In genomic region chr3:20047341-20047779, GRCh38 we compare ENCODE assay signal across 18 cellular contexts. TPM values are rescaled to one million over a fixed set of nuclear protein-coding genes. Genes with fewer than 3 reads are reported as not detected.
DNase-seq lines count a peak whose midpoint lies in the region; ATAC-seq and TF ChIP-seq lines count a peak whose summit lies in the region.
"Had no signal": no experiment of that assay in that cellular context is flagged by ENCODE, and none has a peak within 500 bp of the region (broad histone marks: within the 10 kb centered on the region; RNA-seq: fewer than 3 reads in every experiment).

No MANE protein-coding gene starts in this region.

- no peak overlapping the region for H3K4me3 Mint-ChIP-seq in activated CD4-positive, alpha-beta T cell treated with anti-CD3 and anti-CD28 coated beads, Interleukin-2, amount 10 ng/mL, durations not matched to agents 24 days and 14 days
- peak overlapping the region; percentile 55 for H3K4me3 Mint-ChIP-seq in T-helper 17 cell
- H3K4me3 Mint-ChIP-seq: activated naive CD4-positive, alpha-beta T cell treated with anti-CD3 and anti-CD28 coated beads for 36 hours; mesothelial cell of epicardium had no signal

- peaks cover 55% of the 10 kb centered on the region for H3K4me1 Mint-ChIP-seq in activated CD4-positive, alpha-beta T cell treated with anti-CD3 and anti-CD28 coated beads, Interleukin-2, amount 10 ng/mL, durations not matched to agents 24 days and 14 days
- peaks cover 72% of the 10 kb centered on the region for H3K4me1 Mint-ChIP-seq in T-helper 17 cell

- H3K79me1 ChIP-seq in mesenchymal stem cell (replicated peaks; ENCODE audit: low read length, poor library complexity, severe bottlenecking), result peaks cover 37% of the 10 kb centered on the region

- H3K27ac ChIP-seq in mesenchymal stem cell (ENCODE audit: low read length, poor library complexity, severe bottlenecking) (no peak overlapping the region), tibial artery (peak overlapping the region; percentile 26 to 39), heart right ventricle (peak overlapping the region in 3 of 10 donors; percentile 35 to 73 (median 40))

- no peak overlapping the region for H2BK5ac ChIP-seq in mesenchymal stem cell (ENCODE audit: low read depth, low read length, poor library complexity, severe bottlenecking)

- H3K27me3 ChIP-seq in mesenchymal stem cell (ENCODE audit: control insufficient read depth in 1 of 2, insufficient read depth in 1 of 2, low read length in 2 of 2) (no peaks in the 10 kb centered on the region), tibial artery (no peaks in the 10 kb centered on the region), heart right ventricle (no peaks in the 10 kb centered on the region)

- no peak for ATAC-seq in T-helper 17 cell
- no peak for ATAC-seq in heart right ventricle
- no peak for ATAC-seq in GM21367 (IDR thresholded peaks at IDR 0.05; ENCODE audit: unreplicated experiment)

- no peaks in the 10 kb centered on the region for H3K9me3 ChIP-seq in T-helper 17 cell (ENCODE audit: control insufficient read depth, low read length, poor library complexity, severe bottlenecking)
- H3K9me3 ChIP-seq in mesenchymal stem cell (ENCODE audit: control insufficient read depth, low read length), result no peaks in the 10 kb centered on the region
- no peaks in the 10 kb centered on the region for H3K9me3 ChIP-seq in tibial artery
- H3K9me3 ChIP-seq in heart right ventricle, result no peaks in the 10 kb centered on the region

- no peak overlapping the region for H2AK5ac ChIP-seq in mesenchymal stem cell (ENCODE audit: low read length, severe bottlenecking)

- H3K4ac ChIP-seq in mesenchymal stem cell (ENCODE audit: low read depth in 1 of 2, low read length in 2 of 2), result no peak overlapping the region

- no peak for DNase-seq in activated CD4-positive, alpha-beta T cell treated with anti-CD3 and anti-CD28 coated beads, Interleukin-2, amount 10 ng/mL, durations not matched to agents 24 days and 14 days
- no peak for DNase-seq in activated CD4-positive, alpha-beta T cell treated with anti-CD3 and anti-CD28 coated beads, Interleukin-2, amount 50 U/mL, for 4 hours
- DNase-seq in T-helper 17 cell (no peak), mesenchymal stem cell (no peak), tibial artery (no peak), heart right ventricle (no peak), amniotic stem cell (lab: John Stamatoyannopoulos, UW) (no peak)
- DNase-seq: activated naive CD4-positive, alpha-beta T cell treated with anti-CD3 and anti-CD28 coated beads for 36 hours; NK-92 treated with Interleukin-12 subunit alpha and Interleukin-12 subunit beta, amount 100 ng/mL, for 24 hours; SHP77 treated with DMSO at 0.1 percent for 48 hours; stimulated activated CD4-positive, alpha-beta T cell treated with anti-CD3 and anti-CD28 coated beads, Interleukin-12 subunit alpha, Interleukin-12 subunit beta, amount 100 ng/mL, for 4 hours had no signal

- H3K4me1 ChIP-seq in mesenchymal stem cell (ENCODE audit: control insufficient read depth, insufficient read depth, low read depth, low read length) (peaks cover 7% of the 10 kb centered on the region), tibial artery (peaks cover 0 to 52% (median 35%) of the 10 kb centered on the region in 4 donors), heart right ventricle (peaks cover 9 to 76% (median 57%) of the 10 kb centered on the region in 9 donors)

- no peak overlapping the region for H3K23ac ChIP-seq in mesenchymal stem cell (ENCODE audit: low read length in 2 of 2)

- no peaks in the 10 kb centered on the region for H3K27me3 Mint-ChIP-seq in activated CD4-positive, alpha-beta T cell treated with anti-CD3 and anti-CD28 coated beads, Interleukin-2, amount 10 ng/mL, durations not matched to agents 24 days and 14 days
- H3K27me3 Mint-ChIP-seq in T-helper 17 cell, result no peaks in the 10 kb centered on the region

- H3K36me3 ChIP-seq in mesenchymal stem cell (ENCODE audit: control insufficient read depth in 1 of 2, insufficient read depth in 2 of 2, low read depth in 1 of 2, low read length in 2 of 2) (no peaks in the 10 kb centered on the region), tibial artery (no peaks in the 10 kb centered on the region), heart right ventricle (no peaks in the 10 kb centered on the region)

- no peak overlapping the region for H2BK120ac ChIP-seq in mesenchymal stem cell (ENCODE audit: low read depth, low read length)

- WGBS in mesenchymal stem cell, result 92% methylated on average over 7 of the region's 7 CpGs
- 86 to 89% methylated on average over 7 of the region's 7 CpGs for WGBS in heart right ventricle, 2 donors

- intact Hi-C loops in activated CD4-positive, alpha-beta T cell treated with anti-CD3 and anti-CD28 coated beads, Interleukin-2, amount 10 ng/mL, durations not matched to agents 24 days and 14 days (cut with micrococcal nuclease), result no loop called here
- intact Hi-C loops in tibial artery (cut with DNase I; ENCODE audit: low total_unique reads) (loop anchor here (10.0 kb wide), 1 partner anchor 47 kb away; no protein-coding TSS in a partner anchor), heart right ventricle (cut with DNase I) (loop anchor here in 1 of 10 donors (10.0 kb wide), 1 partner anchor 137 kb away; the partner anchor contains the start of gene SGO1)

- H2BK12ac ChIP-seq in mesenchymal stem cell (ENCODE audit: low read length in 2 of 2), result no peak overlapping the region

- H3K36me3 Mint-ChIP-seq in activated CD4-positive, alpha-beta T cell treated with anti-CD3 and anti-CD28 coated beads, Interleukin-2, amount 10 ng/mL, durations not matched to agents 24 days and 14 days (ENCODE audit: low read depth), result peaks cover 19% of the 10 kb centered on the region
- H3K36me3 Mint-ChIP-seq in T-helper 17 cell (ENCODE audit: low read depth), result no peaks in the 10 kb centered on the region
- H3K36me3 Mint-ChIP-seq: mesothelial cell of epicardium had no signal

- H3K27ac Mint-ChIP-seq in activated CD4-positive, alpha-beta T cell treated with anti-CD3 and anti-CD28 coated beads, Interleukin-2, amount 10 ng/mL, durations not matched to agents 24 days and 14 days, result peak overlapping the region; percentile 66
- peak overlapping the region; percentile 92 for H3K27ac Mint-ChIP-seq in T-helper 17 cell
- H3K27ac Mint-ChIP-seq: activated naive CD4-positive, alpha-beta T cell treated with anti-CD3 and anti-CD28 coated beads for 36 hours; mesothelial cell of epicardium had no signal

- H2BK15ac ChIP-seq in mesenchymal stem cell (ENCODE audit: low read depth, poor library complexity, severe bottlenecking), result no peak overlapping the region

- no peak overlapping the region for H3K18ac ChIP-seq in mesenchymal stem cell (ENCODE audit: low read depth in 1 of 2, low read length in 2 of 2)

- no peaks in the 10 kb centered on the region for H3K9me3 Mint-ChIP-seq in activated CD4-positive, alpha-beta T cell treated with anti-CD3 and anti-CD28 coated beads, Interleukin-2, amount 10 ng/mL, durations not matched to agents 24 days and 14 days
- H3K9me3 Mint-ChIP-seq: activated naive CD4-positive, alpha-beta T cell treated with anti-CD3 and anti-CD28 coated beads for 36 hours; mesothelial cell of epicardium had no signal

- TF ChIP-seq CTCF in tibial artery (IDR thresholded peaks at IDR 0.05) (no peak), heart right ventricle (IDR thresholded peaks at IDR 0.05) (no peak)

- H3K9ac ChIP-seq in mesenchymal stem cell (ENCODE audit: low read length), result peak overlapping the region; percentile 68

- H3K4me3 ChIP-seq in mesenchymal stem cell (ENCODE audit: insufficient read depth in 1 of 2, low read depth in 1 of 2, low read length in 2 of 2), result no peak overlapping the region
- H3K4me3 ChIP-seq in tibial artery, result peak overlapping the region in 1 of 2 donors; percentile 18
- no peak overlapping the region for H3K4me3 ChIP-seq in heart right ventricle

- no peak overlapping the region for H3K14ac ChIP-seq in mesenchymal stem cell (ENCODE audit: low read length in 2 of 2)

- no peak overlapping the region for H4K91ac ChIP-seq in mesenchymal stem cell (ENCODE audit: low read length)

- H2AFZ ChIP-seq in mesenchymal stem cell (ENCODE audit: low read depth, low read length), result no peak overlapping the region

- H4K8ac ChIP-seq in mesenchymal stem cell (ENCODE audit: low read length), result no peak overlapping the region

- no peak overlapping the region for H3K4me2 ChIP-seq in mesenchymal stem cell (ENCODE audit: low read length, poor library complexity, severe bottlenecking)

RNA-seq across cellular contexts. Expression of gene KAT2B, which starts 7.1 kb away (rescaled TPM):
- total RNA-seq in activated CD4-positive, alpha-beta T cell treated with anti-CD3 and anti-CD28 coated beads, Interleukin-2, amount 10 ng/mL, durations not matched to agents 24 days and 14 days, result 23.3 and 27.9 TPM in 2 replicates
- total RNA-seq in T-helper 17 cell (100 to 1,000 TPM; 157 to 161 TPM), heart right ventricle (100 to 1,000 TPM in 1 of 10 donors, 10 to 100 TPM in 9; 81.7 to 104 (median 87.8) TPM)
- polyA plus RNA-seq in mesenchymal stem cell (2013, experiment 1 of 2), result 6.0 TPM
- 5.4 TPM for polyA plus RNA-seq in mesenchymal stem cell (2013, experiment 2 of 2)
- polyA plus RNA-seq in heart right ventricle, result 10 to 100 TPM; 11.4 to 24.8 TPM

RNA-seq across cellular contexts. Expression of gene PP2D1, which starts 35.3 kb away (rescaled TPM):
- total RNA-seq in activated CD4-positive, alpha-beta T cell treated with anti-CD3 and anti-CD28 coated beads, Interleukin-2, amount 10 ng/mL, durations not matched to agents 24 days and 14 days, result not detected in 2 replicates
- not detected for total RNA-seq in T-helper 17 cell
- not detected for polyA plus RNA-seq in mesenchymal stem cell (2013, experiment 1 of 2)
- not detected for polyA plus RNA-seq in mesenchymal stem cell (2013, experiment 2 of 2)
- not detected for total RNA-seq in heart right ventricle
- not detected for polyA plus RNA-seq in heart right ventricle
- total RNA-seq: activated CD8-positive, alpha-beta memory T cell treated with anti-CD3 and anti-CD28 coated beads for 36 hours; activated naive CD4-positive, alpha-beta T cell treated with anti-CD3 and anti-CD28 coated beads for 36 hours; G401; HT-29; mesothelial cell of epicardium had no signal
- polyA plus RNA-seq: keratinocyte, thymus had no signal
